ENCODE assay signal across 31 cellular contexts in the genomic region with DNA sequence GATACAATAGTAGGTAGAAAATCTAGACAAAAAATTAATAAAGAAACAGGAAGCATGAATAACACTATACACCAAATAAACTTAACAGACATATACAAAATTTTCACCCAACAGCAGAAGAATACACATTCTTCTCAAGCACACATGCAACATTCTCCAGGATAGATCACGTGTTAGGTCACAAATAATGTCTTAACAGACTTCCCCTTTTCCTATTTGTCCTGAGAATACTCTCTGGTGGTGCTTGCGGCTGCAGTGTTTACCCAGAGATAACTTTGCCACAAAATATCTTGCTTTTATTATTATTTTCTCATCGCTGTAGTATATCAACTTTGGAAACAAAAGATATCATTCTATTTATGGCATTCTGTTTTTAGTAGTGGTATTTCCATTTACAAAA.
"Had no signal": no experiment of that assay in that cellular context is flagged by ENCODE, and none has a peak within 500 bp of the region (broad histone marks: within the 10 kb centered on the region; RNA-seq: fewer than 3 reads in every experiment).

No MANE protein-coding gene starts in this region.

- ATAC-seq: activated CD4-positive, alpha-beta T cell treated with anti-CD3 and anti-CD28 coated beads for 36 hours; activated CD4-positive, CD25-positive, alpha-beta regulatory T cell treated with anti-CD3 and anti-CD28 coated beads, Interleukin-2, amount 50 U/mL, for 24 hours; activated CD8-positive, alpha-beta memory T cell treated with anti-CD3 and anti-CD28 coated beads, Interleukin-2, amount 10 ng/mL, durations not matched to agents 7 days and 5 days; activated CD8-positive, alpha-beta T cell treated with anti-CD3 and anti-CD28 coated beads, Interleukin-2, amount 10 ng/mL, durations not matched to agents 7 days and 5 days; activated naive CD8-positive, alpha-beta T cell treated with anti-CD3 and anti-CD28 coated beads, Interleukin-2, amount 50 U/mL, for 24 hours had no signal

- DNase-seq: activated CD4-positive, alpha-beta memory T cell treated with anti-CD3 and anti-CD28 coated beads, Interleukin-2, amount 10 ng/mL, durations not matched to agents 7 days and 5 days; activated CD4-positive, alpha-beta T cell treated with anti-CD3 and anti-CD28 coated beads for 1 hour; activated CD4-positive, alpha-beta T cell treated with anti-CD3 and anti-CD28 coated beads for 36 hours; activated CD4-positive, alpha-beta T cell treated with anti-CD3 and anti-CD28 coated beads for 48 hours; activated CD4-positive, alpha-beta T cell treated with anti-CD3 and anti-CD28 coated beads, Interleukin-2, amount 10 ng/mL, durations not matched to agents 7 days and 5 days; activated CD4-positive, alpha-beta T cell treated with anti-CD3 and anti-CD28 coated beads, Interleukin-2, amount 50 U/mL, for 48 hours; activated CD4-positive, CD25-positive, alpha-beta regulatory T cell; activated CD8-positive, alpha-beta memory T cell treated with anti-CD3 and anti-CD28 coated beads for 24 hours; activated CD8-positive, alpha-beta memory T cell treated with anti-CD3 and anti-CD28 coated beads, Interleukin-2, amount 10 ng/mL, durations not matched to agents 7 days and 5 days; activated CD8-positive, alpha-beta memory T cell treated with anti-CD3 and anti-CD28 coated beads, Interleukin-2, amount 50 U/mL, for 48 hours; activated CD8-positive, alpha-beta T cell treated with anti-CD3 and anti-CD28 coated beads, Interleukin-2, amount 10 ng/mL, durations not matched to agents 7 days and 5 days; activated effector memory CD4-positive, alpha-beta T cell treated with Interleukin-2 at 50 U/mL for 16 hours; activated gamma-delta T cell; activated naive CD4-positive, alpha-beta T cell treated with anti-CD3 and anti-CD28 coated beads, Interleukin-2, amount 10 ng/mL, durations not matched to agents 7 days and 5 days; activated naive CD4-positive, alpha-beta T cell treated with Interleukin-2 at 50 U/mL for 16 hours; activated naive CD8-positive, alpha-beta T cell treated with anti-CD3 and anti-CD28 coated beads, Interleukin-2, amount 10 ng/mL, durations not matched to agents 7 days and 5 days; activated naive CD8-positive, alpha-beta T cell treated with anti-CD3 and anti-CD28 coated beads, Interleukin-2, amount 50 U/mL, for 24 hours; activated T-cell treated with anti-CD3 and anti-CD28 coated beads, Interleukin-2, amount 50 U/mL, for 24 hours; activated T-cell treated with anti-CD3 and anti-CD28 coated beads, Interleukin-2, amount 50 U/mL, for 48 hours; amygdala; anterior cingulate cortex; caudate nucleus; cerebellar nuclear complex; T-helper 2 cell; T-helper 9 cell had no signal

- H3K4me1 ChIP-seq: ascending aorta had no signal

- H3K27me3 ChIP-seq: ascending aorta, cardiac muscle cell had no signal

- H3K36me3 ChIP-seq: ascending aorta, cardiac muscle cell had no signal

- FAIRE-seq: bronchial epithelial cell, TTC549 had no signal

- H3K4me3 ChIP-seq: ascending aorta, cardiac muscle cell had no signal

- H3K27ac ChIP-seq: ascending aorta, cardiac muscle cell, VCaP had no signal
